ENCODE assay signal across 8 cellular contexts in genomic region chr5:150448960-150449490, GRCh38. TPM values are rescaled to one million over a fixed set of nuclear protein-coding genes. Genes with fewer than 3 reads are reported as not detected.
A peak's percentile ranks its signal among the peaks of the same experiment; 100 is the strongest.
DNase-seq lines count a peak whose midpoint lies in the region; ATAC-seq and TF ChIP-seq lines count a peak whose summit lies in the region.

No MANE protein-coding gene starts in this region.

- peak overlapping the region; percentile 85 for H3K4me2 ChIP-seq in DND-41 (ENCODE audit: insufficient read depth, low read length)

- peaks cover 39% of the 10 kb centered on the region for H3K79me2 ChIP-seq in DND-41 (ENCODE audit: insufficient read depth, low read length)

- DNase-seq in DND-41 (no peak), MG63 (no peak), dermis blood vessel endothelial cell (peak; percentile 50), SW480 (ENCODE audit: low spot score) (no peak), foreskin melanocyte (no peak)
- DNase-seq in activated CD4-positive, alpha-beta T cell treated with anti-CD3 and anti-CD28 coated beads, Interleukin-2, amount 50 U/mL, for 4 hours, result no peak

- peaks cover 51% of the 10 kb centered on the region for H4K20me1 ChIP-seq in DND-41 (ENCODE audit: insufficient read depth, low read length)

- H3K4me3 ChIP-seq in DND-41 (ENCODE audit: low read depth in 1 of 2, low read length in 2 of 2) (peak overlapping the region; percentile 70 to 78), MG63 (peak overlapping the region; percentile 91), mucosa of stomach (ENCODE audit: low read length) (peak overlapping the region; percentile 72)

- peak overlapping the region; percentile 87 for H3K9ac ChIP-seq in DND-41 (ENCODE audit: low read depth, low read length)
- peak overlapping the region; percentile 90 for H3K9ac ChIP-seq in mucosa of stomach (ENCODE audit: low read length)

- H3K36me3 ChIP-seq in DND-41 (ENCODE audit: insufficient read depth, low read length) (peaks cover 53% of the 10 kb centered on the region), MG63 (peaks cover 57% of the 10 kb centered on the region), mucosa of stomach (ENCODE audit: control insufficient read depth, insufficient read depth, low read length) (peaks cover 18% of the 10 kb centered on the region)

- ATAC-seq in DND-41 (ENCODE audit: insufficient read depth, low read depth), result no peak; the same call in 2 of the 3 replicates
- no peak for ATAC-seq in GM18907 (IDR thresholded peaks at IDR 0.05; ENCODE audit: unreplicated experiment)

- H2AFZ ChIP-seq in DND-41 (ENCODE audit: low read depth, low read length), result peak overlapping the region; percentile 95

- H3K4me1 ChIP-seq in DND-41 (ENCODE audit: insufficient read depth, low read length) (peaks cover 35% of the 10 kb centered on the region), mucosa of stomach (ENCODE audit: control insufficient read depth, insufficient read depth, low read length) (peaks cover 13% of the 10 kb centered on the region)

- H3K27ac ChIP-seq in DND-41 (ENCODE audit: low read length), result peak overlapping the region; percentile 100

- H3K27me3 ChIP-seq in DND-41 (ENCODE audit: insufficient read depth, low read length, poor library complexity) (no peaks in the 10 kb centered on the region), MG63 (no peaks in the 10 kb centered on the region), mucosa of stomach (ENCODE audit: control insufficient read depth, insufficient read depth, low read length) (no peaks in the 10 kb centered on the region)

- H3K9me3 ChIP-seq in DND-41 (ENCODE audit: insufficient read depth, low read length, severe bottlenecking), result peaks cover 3% of the 10 kb centered on the region
- peaks cover 7% of the 10 kb centered on the region for H3K9me3 ChIP-seq in MG63
- H3K9me3 ChIP-seq in mucosa of stomach (ENCODE audit: control insufficient read depth, low read length), result no peaks in the 10 kb centered on the region

- no peak for TF ChIP-seq CTCF in DND-41 (IDR thresholded peaks at IDR 0.05; ENCODE audit: borderline replicate concordance, extremely low read depth, low read length, poor library complexity, severe bottlenecking)

RNA-seq across cellular contexts. Expression of gene RPS14, which starts 0.5 kb away (rescaled TPM):
- total RNA-seq in MG63 (2014; rRNA removed; shearing (Covaris generic); ENCODE audit: low replicate concordance), result 6,735 and 8,677 TPM in 2 replicates
- 1,615 and 3,652 TPM in 2 replicates for total RNA-seq in dermis blood vessel endothelial cell

RNA-seq across cellular contexts. Expression of gene CD74, which starts 36.3 kb away (rescaled TPM):
- total RNA-seq in MG63 (2014; rRNA removed; shearing (Covaris generic); ENCODE audit: low replicate concordance), result not detected in 2 replicates
- 2.8 and 4.8 TPM in 2 replicates for total RNA-seq in dermis blood vessel endothelial cell

RNA-seq across cellular contexts. Expression of gene NDST1, which starts 58.9 kb away (rescaled TPM):
- total RNA-seq in MG63 (2014; rRNA removed; shearing (Covaris generic); ENCODE audit: low replicate concordance), result 101 and 142 TPM in 2 replicates
- 68.1 and 99.5 TPM in 2 replicates for total RNA-seq in dermis blood vessel endothelial cell
